Comparison of ENCODE assay signal across 29 cellular contexts in the genomic region with DNA sequence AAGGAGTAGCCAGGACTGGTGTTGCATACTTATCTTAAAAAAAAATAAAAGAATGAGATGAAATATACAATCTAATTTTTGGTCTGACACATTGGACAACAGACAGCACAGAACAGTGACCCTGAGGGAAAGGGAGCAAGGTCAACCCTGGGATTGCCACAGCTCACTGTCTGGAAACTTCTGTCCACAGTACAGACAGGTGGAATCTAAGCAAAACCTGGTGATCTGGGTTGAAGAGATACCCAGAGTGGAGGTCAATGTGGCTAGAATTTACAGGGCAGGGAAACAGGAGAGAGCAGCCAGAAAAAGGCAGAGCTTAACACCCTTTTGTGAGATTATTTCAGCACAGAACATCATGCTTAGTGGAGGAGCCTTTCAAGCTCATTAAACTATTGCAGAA.
"Had no signal": no experiment of that assay in that cellular context is flagged by ENCODE, and none has a peak within 500 bp of the region (broad histone marks: within the 10 kb centered on the region; RNA-seq: fewer than 3 reads in every experiment).

No MANE protein-coding gene starts in this region.

- FAIRE-seq: RCC 7860 had no signal

- H3K36me3 ChIP-seq: adrenal gland, breast epithelium, SJSA1 had no signal

- H3K27ac Mint-ChIP-seq: activated B cell treated with CpG ODN at 0.5 μM for 24 hours; activated CD4-positive, alpha-beta memory T cell treated with anti-CD3 and anti-CD28 coated beads for 36 hours; activated CD4-positive, alpha-beta T cell treated with anti-CD3 and anti-CD28 coated beads, Interleukin-2, amount 10 ng/mL, durations not matched to agents 24 days and 14 days; activated naive CD8-positive, alpha-beta T cell treated with anti-CD3 and anti-CD28 coated beads, Interleukin-2, amount 10 ng/mL, durations not matched to agents 7 days and 5 days; activated T-helper 17 cell treated with anti-CD3 and anti-CD28 coated beads, Interleukin-2, amount 50 U/mL, for 72 hours; T-cell had no signal

- H3K4me3 Mint-ChIP-seq: activated B cell treated with CpG ODN at 0.5 μM for 24 hours; activated CD4-positive, alpha-beta memory T cell treated with anti-CD3 and anti-CD28 coated beads for 36 hours; activated CD4-positive, alpha-beta T cell treated with anti-CD3 and anti-CD28 coated beads, Interleukin-2, amount 10 ng/mL, durations not matched to agents 24 days and 14 days; activated naive CD8-positive, alpha-beta T cell treated with anti-CD3 and anti-CD28 coated beads, Interleukin-2, amount 10 ng/mL, durations not matched to agents 7 days and 5 days; activated T-helper 17 cell treated with anti-CD3 and anti-CD28 coated beads, Interleukin-2, amount 50 U/mL, for 72 hours; T-cell had no signal

- H3K27ac ChIP-seq: adrenal gland, breast epithelium, SJSA1 had no signal

- H3K27me3 ChIP-seq: adrenal gland, breast epithelium, SJSA1 had no signal

- H3K4me1 Mint-ChIP-seq: activated CD4-positive, alpha-beta T cell treated with anti-CD3 and anti-CD28 coated beads, Interleukin-2, amount 10 ng/mL, durations not matched to agents 24 days and 14 days; activated naive CD8-positive, alpha-beta T cell treated with anti-CD3 and anti-CD28 coated beads, Interleukin-2, amount 10 ng/mL, durations not matched to agents 7 days and 5 days; activated T-helper 17 cell treated with anti-CD3 and anti-CD28 coated beads, Interleukin-2, amount 50 U/mL, for 72 hours; T-cell had no signal

- H3K9me3 ChIP-seq: adrenal gland, breast epithelium, SJSA1 had no signal

- H3K4me3 ChIP-seq: adrenal gland, breast epithelium, SJSA1 had no signal

- H3K9me3 Mint-ChIP-seq: activated B cell treated with CpG ODN at 0.5 μM for 24 hours; activated CD4-positive, alpha-beta T cell treated with anti-CD3 and anti-CD28 coated beads, Interleukin-2, amount 10 ng/mL, durations not matched to agents 24 days and 14 days; activated naive CD8-positive, alpha-beta T cell treated with anti-CD3 and anti-CD28 coated beads, Interleukin-2, amount 10 ng/mL, durations not matched to agents 7 days and 5 days had no signal

- H3K27me3 Mint-ChIP-seq: activated B cell treated with CpG ODN at 0.5 μM for 24 hours; activated CD4-positive, alpha-beta memory T cell treated with anti-CD3 and anti-CD28 coated beads for 36 hours; activated CD4-positive, alpha-beta T cell treated with anti-CD3 and anti-CD28 coated beads, Interleukin-2, amount 10 ng/mL, durations not matched to agents 24 days and 14 days; activated T-helper 17 cell treated with anti-CD3 and anti-CD28 coated beads, Interleukin-2, amount 50 U/mL, for 72 hours; T-cell had no signal

- H3K36me3 Mint-ChIP-seq: activated CD4-positive, alpha-beta memory T cell treated with anti-CD3 and anti-CD28 coated beads for 36 hours; activated naive CD8-positive, alpha-beta T cell treated with anti-CD3 and anti-CD28 coated beads, Interleukin-2, amount 10 ng/mL, durations not matched to agents 7 days and 5 days; T-cell had no signal

- DNase-seq: activated B cell treated with CpG ODN at 0.5 μM for 24 hours; activated CD4-positive, alpha-beta memory T cell treated with anti-CD3 and anti-CD28 coated beads for 36 hours; activated CD4-positive, alpha-beta T cell treated with anti-CD3 and anti-CD28 coated beads for 1 hour; activated CD8-positive, alpha-beta memory T cell treated with anti-CD3 and anti-CD28 coated beads for 24 hours; activated gamma-delta T cell treated with Interleukin-2 at 50 U/mL for 16 hours; activated naive CD4-positive, alpha-beta T cell treated with anti-CD3 and anti-CD28 coated beads, Interleukin-2, amount 50 U/mL, for 16 hours; activated naive CD8-positive, alpha-beta T cell treated with anti-CD3 and anti-CD28 coated beads, Interleukin-2, amount 10 ng/mL, durations not matched to agents 7 days and 5 days; activated T-cell treated with anti-CD3 and anti-CD28 coated beads, Interleukin-2, amount 50 U/mL, for 48 hours; adrenal gland; anterior cingulate cortex; caudate nucleus; NCI-H1048; NCI-H146; NCI-H187 treated with DMSO at 0.1 percent for 48 hours; NCI-H2081 treated with DMSO at 0.1 percent for 48 hours; NCI-H2171; NCI-H2227 treated with DMSO at 0.1 percent for 48 hours; NCI-H446 treated with DMSO at 0.1 percent for 48 hours; NCI-H524 treated with DMSO at 0.1 percent for 48 hours; NCI-H774; SHP77; T-cell; T-helper 2 cell; T1000 had no signal

- ATAC-seq: activated T-helper 17 cell treated with anti-CD3 and anti-CD28 coated beads, Interleukin-2, amount 50 U/mL, for 72 hours; T-cell had no signal

- H3K4me1 ChIP-seq: adrenal gland, breast epithelium, SJSA1 had no signal
